In the genomic region with DNA sequence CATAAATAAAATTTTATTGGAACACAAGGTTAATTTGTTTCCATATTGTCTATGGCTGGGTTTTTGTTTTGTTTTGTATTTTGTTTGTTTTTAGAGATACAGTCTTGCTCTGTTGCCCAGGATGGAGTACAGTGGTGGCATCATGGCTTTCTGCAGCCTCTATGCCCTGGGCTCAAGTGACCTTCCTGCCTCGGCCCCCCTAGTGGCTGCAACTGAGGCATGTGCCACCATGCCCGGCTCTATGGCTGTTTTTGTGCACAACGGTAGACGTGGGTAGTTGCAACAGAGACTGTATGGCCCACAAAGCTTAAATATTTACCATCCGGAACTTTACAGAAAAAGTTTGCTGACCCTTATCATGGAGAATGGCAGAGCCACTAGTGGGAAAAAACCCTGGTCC, we compare ENCODE assay signal across 24 cellular contexts. TPM values are rescaled to one million over a fixed set of nuclear protein-coding genes. Genes with fewer than 3 reads are reported as not detected.
DNase-seq lines count a peak whose midpoint lies in the region; TF ChIP-seq lines count a peak whose summit lies in the region.
"Had no signal": no experiment of that assay in that cellular context is flagged by ENCODE, and none has a peak within 500 bp of the region (broad histone marks: within the 10 kb centered on the region; RNA-seq: fewer than 3 reads in every experiment).

No MANE protein-coding gene starts in this region.

- H3K79me2 ChIP-seq in Loucy (ENCODE audit: insufficient read depth, low read length) = no peaks in the 10 kb centered on the region
- no peaks in the 10 kb centered on the region for H3K79me2 ChIP-seq in mesendoderm (ENCODE audit: control insufficient read depth, insufficient read depth, low read length)

- H2BK5ac ChIP-seq in mesendoderm (ENCODE audit: low read length) = no peak overlapping the region

- H3K79me1 ChIP-seq in mesendoderm (ENCODE audit: low read length) = no peaks in the 10 kb centered on the region

- H3K4me1 ChIP-seq in Loucy (ENCODE audit: insufficient read depth, low read length, poor library complexity, severe bottlenecking) (no peaks in the 10 kb centered on the region), mesendoderm (ENCODE audit: control insufficient read depth, low read depth, low read length) (no peaks in the 10 kb centered on the region)
- H3K4me1 ChIP-seq: heart left ventricle, tibial nerve had no signal

- H3K4ac ChIP-seq in mesendoderm (ENCODE audit: low read depth, low read length) = no peak overlapping the region

- no peak overlapping the region for H3K4me2 ChIP-seq in Loucy (ENCODE audit: low read depth, low read length, poor library complexity, severe bottlenecking)
- no peak overlapping the region for H3K4me2 ChIP-seq in mesendoderm (ENCODE audit: low read length)

- DNase-seq in GM06990 (ENCODE audit: extremely low read depth, insufficient read length) (no peak), brain microvascular endothelial cell (no peak), mesendoderm (peak; percentile 3), NAMALWA (ENCODE audit: low spot score) (no peak), epidermal melanocyte (ENCODE audit: insufficient read length, low spot score) (no peak), NCI-H82 (lab: John Stamatoyannopoulos, UW) (no peak)
- DNase-seq: activated CD4-positive, alpha-beta T cell treated with anti-CD3 and anti-CD28 coated beads, Interleukin-2, amount 10 ng/mL, durations not matched to agents 7 days and 5 days; activated naive CD8-positive, alpha-beta T cell treated with anti-CD3 and anti-CD28 coated beads, Interleukin-2, amount 50 U/mL, for 24 hours; activated T-cell treated with anti-CD3 and anti-CD28 coated beads, Interleukin-2, amount 50 U/mL, for 24 hours; C1 segment of cervical spinal cord; cerebellar nuclear complex; DMS79 treated with DMSO at 0.1 percent for 48 hours; dorsolateral prefrontal cortex; heart left ventricle; IMR-90; kidney glomerular epithelial cell; NCI-H1092 treated with DMSO at 0.1 percent for 48 hours; NCI-H187 treated with DMSO at 0.1 percent for 48 hours; NCI-H69; OCI-M1 had no signal

- H2BK15ac ChIP-seq in mesendoderm (replicated peaks; ENCODE audit: low read depth) = no peak overlapping the region

- no peaks in the 10 kb centered on the region for H4K20me1 ChIP-seq in Loucy (ENCODE audit: insufficient read depth, low read length, poor library complexity, severe bottlenecking)

- no peak overlapping the region for H4K5ac ChIP-seq in mesendoderm (ENCODE audit: low read length)

- peak; percentile 18 for TF ChIP-seq CTCF in GM06990 (IDR thresholded peaks at IDR 0.05; ENCODE audit: insufficient read depth, low read length, poor library complexity, severe bottlenecking)
- peak; percentile 36 for TF ChIP-seq CTCF in Loucy (conservative IDR thresholded peaks at IDR 0.05; ENCODE audit: low read length)
- TF ChIP-seq CTCF in brain microvascular endothelial cell (IDR thresholded peaks at IDR 0.05; ENCODE audit: low read depth, low read length, missing control alignments) = peak; percentile 22

- H3K56ac ChIP-seq in mesendoderm (ENCODE audit: low read length) = no peak overlapping the region

- H3K9ac ChIP-seq in Loucy (ENCODE audit: low read depth, low read length, poor library complexity, severe bottlenecking) (no peak overlapping the region), mesendoderm (ENCODE audit: low read length) (no peak overlapping the region)

- no peak overlapping the region for H3K18ac ChIP-seq in mesendoderm (ENCODE audit: low read length)

- H2AFZ ChIP-seq in Loucy (ENCODE audit: low read length) = no peak overlapping the region

- WGBS in mesendoderm (ENCODE audit: extremely low coverage, insufficient coverage, low lambda C conversion rate) = no CpG with 5 or more reads among the region's 5 CpGs

- H3K27me3 ChIP-seq in GM06990 (replicated peaks; ENCODE audit: control insufficient read depth, insufficient read depth, low read length) = no peaks in the 10 kb centered on the region
- no peaks in the 10 kb centered on the region for H3K27me3 ChIP-seq in Loucy (ENCODE audit: insufficient read depth, low read length, poor library complexity, severe bottlenecking)
- no peaks in the 10 kb centered on the region for H3K27me3 ChIP-seq in brain microvascular endothelial cell (replicated peaks)
- H3K27me3 ChIP-seq in mesendoderm (ENCODE audit: insufficient read depth, low read length, poor library complexity) = no peaks in the 10 kb centered on the region
- H3K27me3 ChIP-seq: dorsolateral prefrontal cortex, heart left ventricle, tibial nerve had no signal

- H3K36me3 ChIP-seq in GM06990 (ENCODE audit: control insufficient read depth, insufficient read depth, low read length) = no peaks in the 10 kb centered on the region
- H3K36me3 ChIP-seq in Loucy (ENCODE audit: insufficient read depth, low read length) = no peaks in the 10 kb centered on the region; the same call in 1 of the 2 replicates
- H3K36me3 ChIP-seq in brain microvascular endothelial cell (replicated peaks) = no peaks in the 10 kb centered on the region
- no peaks in the 10 kb centered on the region for H3K36me3 ChIP-seq in mesendoderm (ENCODE audit: control insufficient read depth, insufficient read depth, low read length)

- H3K23ac ChIP-seq in mesendoderm (ENCODE audit: low read length) = no peak overlapping the region

- H3K9me2 ChIP-seq in Loucy (replicated peaks; ENCODE audit: low read depth, low read length) = no peaks in the 10 kb centered on the region

- H3K27ac ChIP-seq in brain microvascular endothelial cell (no peak overlapping the region), mesendoderm (ENCODE audit: low read depth, low read length) (no peak overlapping the region)
- H3K27ac ChIP-seq: dorsolateral prefrontal cortex, heart left ventricle, tibial nerve had no signal

- no peak overlapping the region for H2AK5ac ChIP-seq in mesendoderm (ENCODE audit: low read length)

- no peaks in the 10 kb centered on the region for H3K9me3 ChIP-seq in Loucy (ENCODE audit: insufficient read depth, low read depth, low read length)
- H3K9me3 ChIP-seq: tibial nerve had no signal

- in situ Hi-C loops in brain microvascular endothelial cell (cut with HindIII; ENCODE audit: low pct_ligation_motif_present, low sequenced_read_pairs) = no loop called here

- no peak overlapping the region for H4K8ac ChIP-seq in mesendoderm (ENCODE audit: low read depth, low read length)

- no peaks in the 10 kb centered on the region for H3F3A ChIP-seq in Loucy (ENCODE audit: low read depth)

- no peak overlapping the region for H2BK120ac ChIP-seq in mesendoderm (ENCODE audit: low read depth, low read length)

- no peak overlapping the region for H3K4me3 ChIP-seq in GM06990 (replicated peaks; ENCODE audit: low read depth, low read length)
- H3K4me3 ChIP-seq in Loucy (ENCODE audit: low read length, poor library complexity, severe bottlenecking) = no peak overlapping the region
- no peak overlapping the region for H3K4me3 ChIP-seq in brain microvascular endothelial cell (ENCODE audit: low read depth, low read length)
- H3K4me3 ChIP-seq in mesendoderm (ENCODE audit: low read length) = no peak overlapping the region
- H3K4me3 ChIP-seq: dorsolateral prefrontal cortex, heart left ventricle, lung, skin epidermis, tibial nerve had no signal

RNA-seq across cellular contexts. Expression of gene C3orf70, which starts 46.8 kb away (rescaled TPM):
- polyA plus RNA-seq in mesendoderm (2013, experiment 1 of 2) = 1.0 TPM
- 1.0 TPM for polyA plus RNA-seq in mesendoderm (2013, experiment 2 of 2)

RNA-seq across cellular contexts. Expression of gene EHHADH, which starts 54.2 kb away (rescaled TPM):
- 0.69 TPM for polyA plus RNA-seq in mesendoderm (2013, experiment 1 of 2)
- polyA plus RNA-seq in mesendoderm (2013, experiment 2 of 2) = 0.63 TPM
